Comparison of ENCODE assay signal across 1 cellular context in the genomic region with DNA sequence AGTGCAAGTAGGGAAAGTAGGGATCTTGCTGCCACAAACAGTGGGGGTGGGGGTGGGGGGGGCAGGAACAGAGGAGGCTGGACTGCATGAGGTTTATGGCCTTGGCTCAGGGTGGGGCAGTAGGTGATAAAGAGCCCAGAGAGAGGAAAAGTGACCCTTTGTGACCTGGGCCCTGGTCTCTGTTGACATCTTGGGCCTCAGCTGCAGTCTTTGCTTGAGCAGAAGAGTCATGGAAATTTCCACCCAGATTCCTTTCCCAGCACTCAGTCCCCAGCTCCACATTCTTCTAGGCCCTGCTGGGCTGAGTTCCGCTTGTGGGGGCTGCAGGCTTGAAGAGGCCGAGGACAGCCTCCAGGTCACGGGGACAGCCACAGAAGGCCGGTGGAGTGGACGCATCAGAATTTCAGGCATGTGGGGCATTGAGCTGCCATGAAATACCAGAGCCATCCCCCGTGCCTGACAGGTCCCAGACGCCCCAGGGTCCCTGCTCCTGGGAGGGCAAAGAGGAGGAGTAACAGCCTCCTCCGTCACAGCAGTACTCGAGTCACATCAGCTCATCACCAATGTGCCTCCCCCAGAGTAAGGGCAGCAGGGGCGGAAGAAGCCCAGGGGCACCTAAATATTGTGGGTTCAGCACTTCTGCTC.
TF ChIP-seq lines count a peak whose summit lies in the region.

No MANE protein-coding gene starts in this region.

TF ChIP-seq in HEK293, 187 proteins besides CTCF, POLR2A, EP300 and RAD21 (continued from another document):
- TF ChIP-seq PATZ1 (tag by site-specific recombination; IDR thresholded peaks at IDR 0.05) (peak; percentile 50; the same call in 1 of the 2 replicates), KLF8 (tag by site-specific recombination; IDR thresholded peaks at IDR 0.05) (no peak), ZNF341 (tag by site-specific recombination; IDR thresholded peaks at IDR 0.05; ENCODE audit: low read depth) (0 out of 2 replicates have a peak, but pooled peaks have one; percentile 8), SP7 (tag by site-specific recombination; IDR thresholded peaks at IDR 0.05) (no peak), PRDM1 (tag by site-specific recombination; IDR thresholded peaks at IDR 0.05) (peak; percentile 43; the same call in 1 of the 2 replicates)
